In the genomic region with DNA sequence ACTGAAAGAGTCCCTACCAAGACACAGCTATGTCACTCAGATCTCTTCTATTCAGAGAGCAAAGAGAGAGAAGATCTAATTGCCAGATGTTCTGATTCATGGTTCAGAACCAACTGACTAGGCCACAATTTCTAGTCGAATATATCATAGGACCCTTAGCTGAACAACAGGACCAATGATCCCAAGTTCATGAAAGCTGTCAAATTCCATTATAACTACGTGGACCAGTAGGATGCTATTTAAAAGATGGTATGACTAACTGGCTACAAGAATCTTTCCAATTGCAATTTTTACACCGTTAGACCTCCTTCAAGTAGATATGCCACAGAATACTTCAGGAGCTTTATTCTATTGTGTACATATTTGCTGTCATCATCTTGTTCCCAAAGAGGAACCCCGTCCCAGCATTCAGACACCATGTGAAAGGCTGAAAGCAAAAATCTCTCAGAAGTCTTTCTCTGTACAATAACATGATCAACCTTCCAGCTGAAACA, we compare ENCODE assay signal across 10 cellular contexts. TPM values are rescaled to one million over a fixed set of nuclear protein-coding genes. Genes with fewer than 3 reads are reported as not detected.
A peak's percentile ranks its signal among the peaks of the same experiment; 100 is the strongest.
DNase-seq lines count a peak whose midpoint lies in the region; ATAC-seq and TF ChIP-seq lines count a peak whose summit lies in the region.
"Had no signal": no experiment of that assay in that cellular context is flagged by ENCODE, and none has a peak within 500 bp of the region (broad histone marks: within the 10 kb centered on the region; RNA-seq: fewer than 3 reads in every experiment).

No MANE protein-coding gene starts in this region.

- no peak for TF ChIP-seq CTCF in neutrophil (IDR thresholded peaks at IDR 0.05)

- no peaks in the 10 kb centered on the region for H3K36me3 ChIP-seq in neutrophil

- no peaks in the 10 kb centered on the region for H3K9me3 Mint-ChIP-seq in activated naive CD8-positive, alpha-beta T cell treated with anti-CD3 and anti-CD28 coated beads for 36 hours

- H3K27ac Mint-ChIP-seq in activated naive CD8-positive, alpha-beta T cell treated with anti-CD3 and anti-CD28 coated beads for 36 hours: peak overlapping the region; percentile 83

- H3K4me3 ChIP-seq in neutrophil (ENCODE audit: low read depth in 1 of 2, low read length in 1 of 2): no peak overlapping the region

- peak overlapping the region; percentile 32 for H3K4me3 Mint-ChIP-seq in activated naive CD8-positive, alpha-beta T cell treated with anti-CD3 and anti-CD28 coated beads for 36 hours

- H3K9me3 ChIP-seq in neutrophil: no peaks in the 10 kb centered on the region

- peak overlapping the region; percentile 49 for H3K27ac ChIP-seq in neutrophil

- H3K4me1 ChIP-seq in neutrophil (ENCODE audit: control insufficient read depth in 1 of 2, insufficient read depth in 1 of 2, low read depth in 1 of 2, low read length in 1 of 2): peaks cover 19 to 32% of the 10 kb centered on the region in 2 experiments

- H3K4me1 Mint-ChIP-seq in activated naive CD8-positive, alpha-beta T cell treated with anti-CD3 and anti-CD28 coated beads for 36 hours: peaks cover 56% of the 10 kb centered on the region

- intact Hi-C loops in left cardiac atrium (cut with DNase I): no loop called here

- no peak for DNase-seq in activated naive CD8-positive, alpha-beta T cell treated with anti-CD3 and anti-CD28 coated beads for 36 hours
- DNase-seq in MV-4-11 (lab: John Stamatoyannopoulos, UW) (no peak), NCI-H345 treated with DMSO at 0.1 percent for 48 hours (lab: John Stamatoyannopoulos, UW; ENCODE audit: unreplicated experiment) (no peak), SKM-1 treated with dmso at 0.1 percent for 144 hours (lab: John Stamatoyannopoulos, UW; ENCODE audit: unreplicated experiment) (no peak), left cardiac atrium (no peak)
- DNase-seq: hippocampal formation, NCI-H1092 had no signal

- peaks cover 13% of the 10 kb centered on the region for H3K36me3 Mint-ChIP-seq in activated naive CD8-positive, alpha-beta T cell treated with anti-CD3 and anti-CD28 coated beads for 36 hours

- ATAC-seq in GM18508 (IDR thresholded peaks at IDR 0.05; ENCODE audit: insufficient read depth, unreplicated experiment) (peak; percentile 6), HG03439 (IDR thresholded peaks at IDR 0.05; ENCODE audit: unreplicated experiment) (peak; percentile 15), left cardiac atrium (no peak)

- H3K27me3 Mint-ChIP-seq in activated naive CD8-positive, alpha-beta T cell treated with anti-CD3 and anti-CD28 coated beads for 36 hours: no peaks in the 10 kb centered on the region

- no peaks in the 10 kb centered on the region for H3K27me3 ChIP-seq in neutrophil

RNA-seq across cellular contexts. Expression of a gene that starts 26.0 kb away (rescaled TPM):
- 1 to 10 TPM; 7.7 to 8.2 TPM for total RNA-seq in activated naive CD8-positive, alpha-beta T cell treated with anti-CD3 and anti-CD28 coated beads for 36 hours
- total RNA-seq in left cardiac atrium: 10 to 100 TPM; 15.6 to 27.4 TPM

RNA-seq across cellular contexts. Expression of a gene that starts 26.4 kb away (rescaled TPM):
- total RNA-seq in activated naive CD8-positive, alpha-beta T cell treated with anti-CD3 and anti-CD28 coated beads for 36 hours: 10 to 100 TPM; 22.8 to 25.0 TPM
- total RNA-seq in left cardiac atrium: 10 to 100 TPM; 32.6 TPM

Comparison
In these comparisons a context has a peak if more than half of its experiments do, and no peak if none do; other contexts are left out.
1. ATAC-seq: peak in GM18508 (single experiment) and HG03439 (single experiment); none in left cardiac atrium (0 of 2).